In the genomic region with DNA sequence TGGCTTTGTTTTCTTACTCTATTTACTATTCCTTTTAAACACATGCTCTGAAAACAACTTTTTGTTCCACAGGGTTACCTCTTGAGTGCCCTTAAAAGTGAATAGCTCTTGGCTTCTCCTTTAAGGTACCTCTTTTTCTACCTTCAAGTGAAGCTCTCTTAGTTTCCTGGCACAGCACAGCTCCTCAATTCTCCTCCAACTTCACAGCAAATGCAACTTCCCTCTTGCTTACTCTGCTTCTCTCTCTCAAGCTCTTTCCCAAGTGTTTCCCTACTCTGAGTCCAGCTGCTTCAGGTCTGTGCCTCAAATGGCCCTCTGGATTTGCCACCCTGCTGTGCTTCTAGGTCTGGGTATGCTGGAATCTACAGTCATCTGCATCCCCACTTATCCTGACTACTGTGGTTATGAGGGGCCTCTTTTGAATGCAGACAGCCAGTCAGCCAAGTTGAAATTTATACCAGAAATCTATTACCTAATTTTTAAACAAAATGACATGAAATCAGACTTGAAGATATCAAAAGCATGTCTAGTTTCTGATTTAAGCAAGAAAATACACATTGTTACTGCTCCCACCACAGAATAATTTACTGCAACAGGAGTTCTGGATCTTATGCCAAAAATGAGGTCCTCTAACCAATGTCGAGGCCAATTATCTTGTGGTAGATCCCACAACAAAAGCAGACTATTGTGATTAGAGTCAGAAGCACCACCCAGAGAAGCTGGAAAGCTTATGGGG, we compare ENCODE assay signal across 17 cellular contexts.
"Had no signal": no experiment of that assay in that cellular context is flagged by ENCODE, and none has a peak within 500 bp of the region (broad histone marks: within the 10 kb centered on the region; RNA-seq: fewer than 3 reads in every experiment).

No MANE protein-coding gene starts in this region.

- DNase-seq: activated CD4-positive, alpha-beta memory T cell treated with anti-CD3 and anti-CD28 coated beads for 36 hours; activated gamma-delta T cell treated with Interleukin-2 at 50 U/mL for 16 hours; activated naive CD8-positive, alpha-beta T cell treated with anti-CD3 and anti-CD28 coated beads, Interleukin-2, amount 10 ng/mL, durations not matched to agents 7 days and 5 days; activated T-cell treated with anti-CD3 and anti-CD28 coated beads, Interleukin-2, amount 50 U/mL, for 48 hours; body of pancreas; central memory CD4-positive, alpha-beta T cell; cortex of kidney; effector memory CD8-positive, alpha-beta T cell; foreskin fibroblast; glutamatergic neuron; immature natural killer cell; spleen; stimulated activated CD4-positive, alpha-beta T cell treated with anti-CD3 and anti-CD28 coated beads, Interleukin-1b, Interleukin-23, amount 100 ng/mL, for 48 hours; T1000; transverse colon had no signal

- H3K36me3 ChIP-seq: spleen, transverse colon had no signal

- H3K9me3 Mint-ChIP-seq: activated CD4-positive, alpha-beta memory T cell treated with anti-CD3 and anti-CD28 coated beads for 36 hours; activated naive CD8-positive, alpha-beta T cell treated with anti-CD3 and anti-CD28 coated beads, Interleukin-2, amount 10 ng/mL, durations not matched to agents 7 days and 5 days; stimulated activated memory B cell treated with anti-CD40 and anti-IgM and Interleukin-4, amounts not matched to agents 10 μg/mL and 1 μg/mL and 100 μg/mL, for 72 hours had no signal

- H3K27ac ChIP-seq: body of pancreas, spleen, transverse colon had no signal

- ATAC-seq: body of pancreas; effector memory CD8-positive, alpha-beta T cell; natural killer cell treated with Interleukin-12 subunit alpha and Interleukin-12 subunit beta and Interleukin-15 and Interleukin-18, amount 100 ng/mL, for 72 hours; stimulated activated memory B cell treated with anti-CD40 and anti-IgM and Interleukin-4, amounts not matched to agents 10 μg/mL and 1 μg/mL and 100 μg/mL, for 72 hours had no signal

- H3K36me3 Mint-ChIP-seq: activated CD4-positive, alpha-beta memory T cell treated with anti-CD3 and anti-CD28 coated beads for 36 hours; activated naive CD8-positive, alpha-beta T cell treated with anti-CD3 and anti-CD28 coated beads, Interleukin-2, amount 10 ng/mL, durations not matched to agents 7 days and 5 days; immature natural killer cell; natural killer cell treated with Interleukin-12 subunit alpha and Interleukin-12 subunit beta and Interleukin-15 and Interleukin-18, amount 100 ng/mL, for 72 hours; stimulated activated memory B cell treated with anti-CD40 and anti-IgM and Interleukin-4, amounts not matched to agents 10 μg/mL and 1 μg/mL and 100 μg/mL, for 72 hours had no signal

- H3K27me3 ChIP-seq: body of pancreas, spleen, transverse colon had no signal

- H3K27ac Mint-ChIP-seq: activated CD4-positive, alpha-beta memory T cell treated with anti-CD3 and anti-CD28 coated beads for 36 hours; activated naive CD8-positive, alpha-beta T cell treated with anti-CD3 and anti-CD28 coated beads, Interleukin-2, amount 10 ng/mL, durations not matched to agents 7 days and 5 days; effector memory CD8-positive, alpha-beta T cell; immature natural killer cell; natural killer cell treated with Interleukin-12 subunit alpha and Interleukin-12 subunit beta and Interleukin-15 and Interleukin-18, amount 100 ng/mL, for 72 hours; stimulated activated memory B cell treated with anti-CD40 and anti-IgM and Interleukin-4, amounts not matched to agents 10 μg/mL and 1 μg/mL and 100 μg/mL, for 72 hours had no signal

- H3K4me3 Mint-ChIP-seq: activated CD4-positive, alpha-beta memory T cell treated with anti-CD3 and anti-CD28 coated beads for 36 hours; activated naive CD8-positive, alpha-beta T cell treated with anti-CD3 and anti-CD28 coated beads, Interleukin-2, amount 10 ng/mL, durations not matched to agents 7 days and 5 days; effector memory CD8-positive, alpha-beta T cell; immature natural killer cell; natural killer cell treated with Interleukin-12 subunit alpha and Interleukin-12 subunit beta and Interleukin-15 and Interleukin-18, amount 100 ng/mL, for 72 hours; stimulated activated memory B cell treated with anti-CD40 and anti-IgM and Interleukin-4, amounts not matched to agents 10 μg/mL and 1 μg/mL and 100 μg/mL, for 72 hours had no signal

- H3K4me1 ChIP-seq: spleen, transverse colon had no signal

- H3K4me1 Mint-ChIP-seq: activated naive CD8-positive, alpha-beta T cell treated with anti-CD3 and anti-CD28 coated beads, Interleukin-2, amount 10 ng/mL, durations not matched to agents 7 days and 5 days; immature natural killer cell; stimulated activated memory B cell treated with anti-CD40 and anti-IgM and Interleukin-4, amounts not matched to agents 10 μg/mL and 1 μg/mL and 100 μg/mL, for 72 hours had no signal

- H3K27me3 Mint-ChIP-seq: activated CD4-positive, alpha-beta memory T cell treated with anti-CD3 and anti-CD28 coated beads for 36 hours; activated naive CD8-positive, alpha-beta T cell treated with anti-CD3 and anti-CD28 coated beads, Interleukin-2, amount 10 ng/mL, durations not matched to agents 7 days and 5 days; effector memory CD8-positive, alpha-beta T cell; stimulated activated memory B cell treated with anti-CD40 and anti-IgM and Interleukin-4, amounts not matched to agents 10 μg/mL and 1 μg/mL and 100 μg/mL, for 72 hours had no signal

- H3K4me3 ChIP-seq: body of pancreas, spleen, transverse colon had no signal
